In the genomic region with DNA sequence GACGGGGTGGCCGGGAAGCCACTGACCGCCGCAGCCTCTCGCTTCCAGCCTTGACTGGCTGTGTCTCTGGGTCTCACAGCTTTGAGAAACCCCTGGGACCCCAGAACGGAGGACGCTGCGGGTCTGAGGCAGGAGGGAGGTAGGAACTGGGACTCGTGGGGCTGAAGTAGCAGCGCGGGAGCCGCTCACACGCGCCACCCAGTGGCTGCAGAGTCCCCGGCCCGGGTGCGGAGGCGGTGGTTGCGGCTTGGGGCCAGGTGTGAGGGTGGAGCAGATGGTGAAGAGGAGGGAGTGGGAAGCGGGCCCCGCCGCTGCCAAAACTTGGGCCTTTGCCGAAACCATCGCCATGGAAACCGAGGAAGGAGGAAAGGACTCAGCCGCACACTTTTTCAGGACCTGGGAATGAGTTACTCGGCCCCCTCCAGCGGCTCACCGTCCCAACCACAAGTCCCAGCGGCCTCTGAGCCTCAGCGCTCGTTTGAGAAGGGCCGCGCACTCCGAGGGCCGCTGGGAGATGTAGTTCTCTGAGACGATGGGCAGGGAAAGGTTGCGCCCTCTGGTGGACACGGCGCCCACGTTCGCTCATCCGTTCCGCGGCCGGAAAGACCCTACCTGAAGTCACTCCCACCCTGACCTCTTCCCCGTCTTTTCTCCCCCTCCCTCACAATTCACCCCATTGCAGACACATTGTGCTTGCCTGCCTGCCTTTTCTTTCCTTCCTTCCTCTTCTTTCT, we compare ENCODE assay signal across 1 cellular context.
A peak's percentile ranks its signal among the peaks of the same experiment; 100 is the strongest.
TF ChIP-seq lines count a peak whose summit lies in the region.

No MANE protein-coding gene starts in this region.

TF ChIP-seq in HepG2, 621 proteins besides CTCF, POLR2A, EP300 and RAD21 (continued from another document and continues in another):
- TF ChIP-seq HBP1 (CRISPR knock-in tag; IDR thresholded peaks at IDR 0.05; ENCODE audit: low read depth) = peak; percentile 76; the same call in 1 of the 2 replicates
- no peak for TF ChIP-seq CBX5 (CRISPR knock-in tag; IDR thresholded peaks at IDR 0.05; ENCODE audit: borderline replicate concordance)
- TF ChIP-seq POLR2AphosphoS5 (IDR thresholded peaks at IDR 0.05; ENCODE audit: low read depth, low read length) = no peak
- TF ChIP-seq, protein P1, sequence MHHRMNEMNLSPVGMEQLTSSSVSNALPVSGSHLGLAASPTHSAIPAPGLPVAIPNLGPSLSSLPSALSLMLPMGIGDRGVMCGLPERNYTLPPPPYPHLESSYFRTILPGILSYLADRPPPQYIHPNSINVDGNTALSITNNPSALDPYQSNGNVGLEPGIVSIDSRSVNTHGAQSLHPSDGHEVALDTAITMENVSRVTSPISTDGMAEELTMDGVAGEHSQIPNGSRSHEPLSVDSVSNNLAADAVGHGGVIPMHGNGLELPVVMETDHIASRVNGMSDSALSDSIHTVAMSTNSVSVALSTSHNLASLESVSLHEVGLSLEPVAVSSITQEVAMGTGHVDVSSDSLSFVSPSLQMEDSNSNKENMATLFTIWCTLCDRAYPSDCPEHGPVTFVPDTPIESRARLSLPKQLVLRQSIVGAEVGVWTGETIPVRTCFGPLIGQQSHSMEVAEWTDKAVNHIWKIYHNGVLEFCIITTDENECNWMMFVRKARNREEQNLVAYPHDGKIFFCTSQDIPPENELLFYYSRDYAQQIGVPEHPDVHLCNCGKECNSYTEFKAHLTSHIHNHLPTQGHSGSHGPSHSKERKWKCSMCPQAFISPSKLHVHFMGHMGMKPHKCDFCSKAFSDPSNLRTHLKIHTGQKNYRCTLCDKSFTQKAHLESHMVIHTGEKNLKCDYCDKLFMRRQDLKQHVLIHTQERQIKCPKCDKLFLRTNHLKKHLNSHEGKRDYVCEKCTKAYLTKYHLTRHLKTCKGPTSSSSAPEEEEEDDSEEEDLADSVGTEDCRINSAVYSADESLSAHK (CRISPR knock-in tag; IDR thresholded peaks at IDR 0.05; ENCODE audit: borderline replicate concordance) = no peak
- TF ChIP-seq HMG20A (CRISPR knock-in tag; IDR thresholded peaks at IDR 0.05; ENCODE audit: borderline replicate concordance) = no peak
- TF ChIP-seq ZNF317 (CRISPR knock-in tag; IDR thresholded peaks at IDR 0.05) = peak; percentile 59; the same call in 1 of the 2 replicates
- TF ChIP-seq ZNF713 (CRISPR knock-in tag; IDR thresholded peaks at IDR 0.05) = peak; percentile 48; the same call in 1 of the 2 replicates
- TF ChIP-seq YY1 (IDR thresholded peaks at IDR 0.05; ENCODE audit: insufficient read depth, insufficient replicate concordance, low read depth, low read length) = peak; percentile 64
- peak; percentile 90 for TF ChIP-seq ZNF574 (CRISPR knock-in tag; IDR thresholded peaks at IDR 0.05)
- no peak for TF ChIP-seq ZNF451 (CRISPR knock-in tag; IDR thresholded peaks at IDR 0.05)
- TF ChIP-seq, protein P2, sequence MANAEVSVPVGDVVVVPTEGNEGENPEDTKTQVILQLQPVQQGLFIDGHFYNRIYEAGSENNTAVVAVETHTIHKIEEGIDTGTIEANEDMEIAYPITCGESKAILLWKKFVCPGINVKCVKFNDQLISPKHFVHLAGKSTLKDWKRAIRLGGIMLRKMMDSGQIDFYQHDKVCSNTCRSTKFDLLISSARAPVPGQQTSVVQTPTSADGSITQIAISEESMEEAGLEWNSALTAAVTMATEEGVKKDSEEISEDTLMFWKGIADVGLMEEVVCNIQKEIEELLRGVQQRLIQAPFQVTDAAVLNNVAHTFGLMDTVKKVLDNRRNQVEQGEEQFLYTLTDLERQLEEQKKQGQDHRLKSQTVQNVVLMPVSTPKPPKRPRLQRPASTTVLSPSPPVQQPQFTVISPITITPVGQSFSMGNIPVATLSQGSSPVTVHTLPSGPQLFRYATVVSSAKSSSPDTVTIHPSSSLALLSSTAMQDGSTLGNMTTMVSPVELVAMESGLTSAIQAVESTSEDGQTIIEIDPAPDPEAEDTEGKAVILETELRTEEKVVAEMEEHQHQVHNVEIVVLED (CRISPR knock-in tag; IDR thresholded peaks at IDR 0.05; ENCODE audit: borderline replicate concordance) = peak; percentile 90
- TF ChIP-seq ATF4 (CRISPR knock-in tag; IDR thresholded peaks at IDR 0.05) = no peak
- TF ChIP-seq TMF1 (CRISPR knock-in tag; IDR thresholded peaks at IDR 0.05; ENCODE audit: low read depth) = no peak
- TF ChIP-seq MATR3 (CRISPR knock-in tag; IDR thresholded peaks at IDR 0.05) = no peak
- TF ChIP-seq NFRKB (IDR thresholded peaks at IDR 0.05) = no peak
- no peak for TF ChIP-seq TCF7L2 (IDR thresholded peaks at IDR 0.05; ENCODE audit: low read depth, low read length)
- no peak for TF ChIP-seq PHF5A (CRISPR knock-in tag; IDR thresholded peaks at IDR 0.05; ENCODE audit: low read depth, unreplicated experiment)
- no peak for TF ChIP-seq ZBTB4 (CRISPR knock-in tag; IDR thresholded peaks at IDR 0.05; ENCODE audit: borderline replicate concordance)
- TF ChIP-seq ZSCAN9 (CRISPR knock-in tag; IDR thresholded peaks at IDR 0.05; ENCODE audit: borderline replicate concordance) = no peak
- no peak for TF ChIP-seq CHD4 (IDR thresholded peaks at IDR 0.05; ENCODE audit: borderline replicate concordance, low read length)
- TF ChIP-seq ZNF704 (CRISPR knock-in tag; IDR thresholded peaks at IDR 0.05; ENCODE audit: borderline replicate concordance) = peak; percentile 86; the same call in 1 of the 2 replicates
- no peak for TF ChIP-seq ZNF382 (CRISPR knock-in tag; IDR thresholded peaks at IDR 0.05; ENCODE audit: borderline replicate concordance)
- peak; percentile 80; the same call in 1 of the 2 replicates for TF ChIP-seq SALL2 (CRISPR knock-in tag; IDR thresholded peaks at IDR 0.05)
- TF ChIP-seq DDIT3 (CRISPR knock-in tag; IDR thresholded peaks at IDR 0.05) = no peak
- TF ChIP-seq MYNN (CRISPR knock-in tag; IDR thresholded peaks at IDR 0.05; ENCODE audit: low read depth) = peak; percentile 53; the same call in 1 of the 2 replicates
- TF ChIP-seq PTBP1 (IDR thresholded peaks at IDR 0.05; ENCODE audit: low read depth, low read length, poor library complexity, severe bottlenecking) = no peak
- no peak for TF ChIP-seq NCOA5 (CRISPR knock-in tag; IDR thresholded peaks at IDR 0.05)
- TF ChIP-seq, protein P3, sequence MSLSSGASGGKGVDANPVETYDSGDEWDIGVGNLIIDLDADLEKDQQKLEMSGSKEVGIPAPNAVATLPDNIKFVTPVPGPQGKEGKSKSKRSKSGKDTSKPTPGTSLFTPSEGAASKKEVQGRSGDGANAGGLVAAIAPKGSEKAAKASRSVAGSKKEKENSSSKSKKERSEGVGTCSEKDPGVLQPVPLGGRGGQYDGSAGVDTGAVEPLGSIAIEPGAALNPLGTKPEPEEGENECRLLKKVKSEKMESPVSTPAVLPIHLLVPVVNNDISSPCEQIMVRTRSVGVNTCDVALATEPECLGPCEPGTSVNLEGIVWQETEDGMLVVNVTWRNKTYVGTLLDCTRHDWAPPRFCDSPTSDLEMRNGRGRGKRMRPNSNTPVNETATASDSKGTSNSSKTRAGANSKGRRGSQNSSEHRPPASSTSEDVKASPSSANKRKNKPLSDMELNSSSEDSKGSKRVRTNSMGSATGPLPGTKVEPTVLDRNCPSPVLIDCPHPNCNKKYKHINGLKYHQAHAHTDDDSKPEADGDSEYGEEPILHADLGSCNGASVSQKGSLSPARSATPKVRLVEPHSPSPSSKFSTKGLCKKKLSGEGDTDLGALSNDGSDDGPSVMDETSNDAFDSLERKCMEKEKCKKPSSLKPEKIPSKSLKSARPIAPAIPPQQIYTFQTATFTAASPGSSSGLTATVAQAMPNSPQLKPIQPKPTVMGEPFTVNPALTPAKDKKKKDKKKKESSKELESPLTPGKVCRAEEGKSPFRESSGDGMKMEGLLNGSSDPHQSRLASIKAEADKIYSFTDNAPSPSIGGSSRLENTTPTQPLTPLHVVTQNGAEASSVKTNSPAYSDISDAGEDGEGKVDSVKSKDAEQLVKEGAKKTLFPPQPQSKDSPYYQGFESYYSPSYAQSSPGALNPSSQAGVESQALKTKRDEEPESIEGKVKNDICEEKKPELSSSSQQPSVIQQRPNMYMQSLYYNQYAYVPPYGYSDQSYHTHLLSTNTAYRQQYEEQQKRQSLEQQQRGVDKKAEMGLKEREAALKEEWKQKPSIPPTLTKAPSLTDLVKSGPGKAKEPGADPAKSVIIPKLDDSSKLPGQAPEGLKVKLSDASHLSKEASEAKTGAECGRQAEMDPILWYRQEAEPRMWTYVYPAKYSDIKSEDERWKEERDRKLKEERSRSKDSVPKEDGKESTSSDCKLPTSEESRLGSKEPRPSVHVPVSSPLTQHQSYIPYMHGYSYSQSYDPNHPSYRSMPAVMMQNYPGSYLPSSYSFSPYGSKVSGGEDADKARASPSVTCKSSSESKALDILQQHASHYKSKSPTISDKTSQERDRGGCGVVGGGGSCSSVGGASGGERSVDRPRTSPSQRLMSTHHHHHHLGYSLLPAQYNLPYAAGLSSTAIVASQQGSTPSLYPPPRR (CRISPR knock-in tag; IDR thresholded peaks at IDR 0.05; ENCODE audit: borderline replicate concordance) = no peak
- peak; percentile 52; the same call in 1 of the 2 replicates for TF ChIP-seq ZNF124 (CRISPR knock-in tag; IDR thresholded peaks at IDR 0.05)
- peak; percentile 84; the same call in 1 of the 2 replicates for TF ChIP-seq ZNF670 (CRISPR knock-in tag; IDR thresholded peaks at IDR 0.05; ENCODE audit: borderline replicate concordance)
- TF ChIP-seq KLF12 (CRISPR knock-in tag; IDR thresholded peaks at IDR 0.05; ENCODE audit: borderline replicate concordance) = no peak
- no peak for TF ChIP-seq HOXA9 (CRISPR knock-in tag; IDR thresholded peaks at IDR 0.05; ENCODE audit: borderline replicate concordance)
- TF ChIP-seq MLLT10 (CRISPR knock-in tag; IDR thresholded peaks at IDR 0.05) = no peak
- TF ChIP-seq NCOA2 (CRISPR knock-in tag; IDR thresholded peaks at IDR 0.05) = no peak
- TF ChIP-seq ZNF614 (CRISPR knock-in tag; IDR thresholded peaks at IDR 0.05; ENCODE audit: borderline replicate concordance) = no peak
- peak; percentile 39; the same call in 1 of the 2 replicates for TF ChIP-seq MTA1 (CRISPR knock-in tag; IDR thresholded peaks at IDR 0.05; ENCODE audit: borderline replicate concordance)
- TF ChIP-seq REXO4 (CRISPR knock-in tag; IDR thresholded peaks at IDR 0.05; ENCODE audit: borderline replicate concordance) = no peak
